In the genomic region with DNA sequence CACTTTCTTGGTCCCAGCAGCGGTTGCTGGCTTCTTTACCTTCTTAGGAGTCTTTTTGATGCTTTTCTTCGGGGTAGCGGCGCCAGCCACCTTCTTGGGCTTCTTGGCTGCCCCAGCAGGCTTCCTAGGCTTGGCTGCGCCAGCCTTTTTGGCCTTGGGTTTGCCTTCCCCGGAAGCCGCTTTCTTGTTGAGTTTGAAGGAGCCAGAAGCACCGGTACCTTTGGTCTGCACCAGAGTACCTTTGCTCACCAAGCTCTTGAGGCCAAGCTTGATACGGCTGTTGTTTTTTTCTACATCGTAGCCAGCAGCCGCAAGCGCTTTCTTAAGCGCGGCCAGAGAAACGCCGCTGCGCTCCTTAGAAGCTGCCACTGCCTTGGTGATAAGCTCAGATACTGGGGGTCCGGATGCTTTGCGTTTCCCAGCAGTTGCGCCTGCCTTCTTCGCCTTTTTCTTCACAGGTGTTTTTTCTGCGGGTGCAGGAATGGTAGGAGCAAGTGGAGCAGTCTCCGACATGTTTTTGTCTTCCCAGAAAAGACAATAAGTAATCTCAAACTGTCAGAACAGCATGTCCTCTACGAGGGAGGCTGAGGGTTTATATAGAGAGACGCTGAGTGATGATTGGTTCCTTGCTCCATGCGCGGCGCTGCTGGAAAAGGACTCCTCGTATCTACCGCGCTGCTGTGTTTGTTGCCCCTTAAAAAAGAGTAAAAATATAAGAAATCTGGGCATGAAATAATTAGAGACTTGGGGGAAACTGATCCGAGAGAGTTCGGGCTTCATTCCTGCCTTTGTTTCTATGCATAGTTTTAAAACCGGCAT, we compare ENCODE assay signal across 2 cellular contexts.
A peak's percentile ranks its signal among the peaks of the same experiment; 100 is the strongest.
TF ChIP-seq lines count a peak whose summit lies in the region.

No MANE protein-coding gene starts in this region.

TF ChIP-seq in HEK293, 187 proteins besides CTCF, POLR2A, EP300 and RAD21 (continued from another document and continues in another):
- TF ChIP-seq ZNF549 (tag by site-specific recombination; IDR thresholded peaks at IDR 0.05) (no peak), ZNF514 (tag by site-specific recombination; IDR thresholded peaks at IDR 0.05) (no peak), ZNF335 (tag by site-specific recombination; conservative IDR thresholded peaks at IDR 0.05) (peak; percentile 85), ELK4 (IDR thresholded peaks at IDR 0.05; ENCODE audit: borderline replicate concordance, low read depth, low read length) (no peak), ZNF221 (tag by site-specific recombination; IDR thresholded peaks at IDR 0.05; ENCODE audit: borderline replicate concordance) (no peak), ZFP3 (tag by site-specific recombination; IDR thresholded peaks at IDR 0.05; ENCODE audit: low read depth) (no peak), ZNF660 (tag by site-specific recombination; IDR thresholded peaks at IDR 0.05) (0 out of 2 replicates have a peak, but pooled peaks have one; percentile 39), WT1 (tag by site-specific recombination; IDR thresholded peaks at IDR 0.05) (no peak), ZNF266 (tag by site-specific recombination; IDR thresholded peaks at IDR 0.05; ENCODE audit: low read depth) (no peak), ZNF341 (tag by site-specific recombination; IDR thresholded peaks at IDR 0.05; ENCODE audit: low read depth) (peak; percentile 47; the same call in 1 of the 2 replicates), ZBTB44 (tag by site-specific recombination; IDR thresholded peaks at IDR 0.05) (no peak), GLIS2 (tag by site-specific recombination; IDR thresholded peaks at IDR 0.05) (peak; percentile 51; the same call in 1 of the 2 replicates), GLI2 (tag by site-specific recombination; IDR thresholded peaks at IDR 0.05; ENCODE audit: borderline replicate concordance, low read depth) (no peak)
- TF ChIP-seq, protein P1, sequence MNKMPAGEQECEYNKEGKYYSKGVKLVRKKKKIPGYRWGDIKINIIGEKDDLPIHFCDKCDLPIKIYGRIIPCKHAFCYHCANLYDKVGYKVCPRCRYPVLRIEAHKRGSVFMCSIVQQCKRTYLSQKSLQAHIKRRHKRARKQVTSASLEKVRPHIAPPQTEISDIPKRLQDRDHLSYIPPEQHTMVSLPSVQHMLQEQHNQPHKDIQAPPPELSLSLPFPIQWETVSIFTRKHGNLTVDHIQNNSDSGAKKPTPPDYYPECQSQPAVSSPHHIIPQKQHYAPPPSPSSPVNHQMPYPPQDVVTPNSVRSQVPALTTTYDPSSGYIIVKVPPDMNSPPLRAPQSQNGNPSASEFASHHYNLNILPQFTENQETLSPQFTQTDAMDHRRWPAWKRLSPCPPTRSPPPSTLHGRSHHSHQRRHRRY (tag by site-specific recombination; IDR thresholded peaks at IDR 0.05): no peak
- TF ChIP-seq, protein P2, sequence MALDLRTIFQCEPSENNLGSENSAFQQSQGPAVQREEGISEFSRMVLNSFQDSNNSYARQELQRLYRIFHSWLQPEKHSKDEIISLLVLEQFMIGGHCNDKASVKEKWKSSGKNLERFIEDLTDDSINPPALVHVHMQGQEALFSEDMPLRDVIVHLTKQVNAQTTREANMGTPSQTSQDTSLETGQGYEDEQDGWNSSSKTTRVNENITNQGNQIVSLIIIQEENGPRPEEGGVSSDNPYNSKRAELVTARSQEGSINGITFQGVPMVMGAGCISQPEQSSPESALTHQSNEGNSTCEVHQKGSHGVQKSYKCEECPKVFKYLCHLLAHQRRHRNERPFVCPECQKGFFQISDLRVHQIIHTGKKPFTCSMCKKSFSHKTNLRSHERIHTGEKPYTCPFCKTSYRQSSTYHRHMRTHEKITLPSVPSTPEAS (tag by site-specific recombination; IDR thresholded peaks at IDR 0.05): no peak

TF ChIP-seq in HepG2, 621 proteins besides CTCF, POLR2A, EP300 and RAD21 (continued from another document and continues in another):
- TF ChIP-seq, protein P3, sequence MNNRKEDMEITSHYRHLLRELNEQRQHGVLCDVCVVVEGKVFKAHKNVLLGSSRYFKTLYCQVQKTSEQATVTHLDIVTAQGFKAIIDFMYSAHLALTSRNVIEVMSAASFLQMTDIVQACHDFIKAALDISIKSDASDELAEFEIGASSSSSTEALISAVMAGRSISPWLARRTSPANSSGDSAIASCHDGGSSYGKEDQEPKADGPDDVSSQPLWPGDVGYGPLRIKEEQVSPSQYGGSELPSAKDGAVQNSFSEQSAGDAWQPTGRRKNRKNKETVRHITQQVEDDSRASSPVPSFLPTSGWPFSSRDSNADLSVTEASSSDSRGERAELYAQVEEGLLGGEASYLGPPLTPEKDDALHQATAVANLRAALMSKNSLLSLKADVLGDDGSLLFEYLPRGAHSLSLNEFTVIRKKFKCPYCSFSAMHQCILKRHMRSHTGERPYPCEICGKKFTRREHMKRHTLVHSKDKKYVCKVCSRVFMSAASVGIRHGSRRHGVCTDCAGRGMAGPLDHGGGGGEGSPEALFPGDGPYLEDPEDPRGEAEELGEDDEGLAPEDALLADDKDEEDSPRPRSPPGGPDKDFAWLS (CRISPR knock-in tag; IDR thresholded peaks at IDR 0.05; ENCODE audit: borderline replicate concordance): no peak
- TF ChIP-seq NCOA1 (CRISPR knock-in tag; IDR thresholded peaks at IDR 0.05): no peak
- TF ChIP-seq ZBTB40 (IDR thresholded peaks at IDR 0.05): no peak
- TF ChIP-seq ZBTB40 (CRISPR knock-in tag; IDR thresholded peaks at IDR 0.05): peak; percentile 51; the same call in 1 of the 2 replicates
- peak; percentile 49 for TF ChIP-seq NFYC (CRISPR knock-in tag; IDR thresholded peaks at IDR 0.05)
- 0 out of 2 replicates have a peak, but pooled peaks have one; percentile 8 for TF ChIP-seq BCL6 (CRISPR knock-in tag; IDR thresholded peaks at IDR 0.05)
- TF ChIP-seq, protein P4, sequence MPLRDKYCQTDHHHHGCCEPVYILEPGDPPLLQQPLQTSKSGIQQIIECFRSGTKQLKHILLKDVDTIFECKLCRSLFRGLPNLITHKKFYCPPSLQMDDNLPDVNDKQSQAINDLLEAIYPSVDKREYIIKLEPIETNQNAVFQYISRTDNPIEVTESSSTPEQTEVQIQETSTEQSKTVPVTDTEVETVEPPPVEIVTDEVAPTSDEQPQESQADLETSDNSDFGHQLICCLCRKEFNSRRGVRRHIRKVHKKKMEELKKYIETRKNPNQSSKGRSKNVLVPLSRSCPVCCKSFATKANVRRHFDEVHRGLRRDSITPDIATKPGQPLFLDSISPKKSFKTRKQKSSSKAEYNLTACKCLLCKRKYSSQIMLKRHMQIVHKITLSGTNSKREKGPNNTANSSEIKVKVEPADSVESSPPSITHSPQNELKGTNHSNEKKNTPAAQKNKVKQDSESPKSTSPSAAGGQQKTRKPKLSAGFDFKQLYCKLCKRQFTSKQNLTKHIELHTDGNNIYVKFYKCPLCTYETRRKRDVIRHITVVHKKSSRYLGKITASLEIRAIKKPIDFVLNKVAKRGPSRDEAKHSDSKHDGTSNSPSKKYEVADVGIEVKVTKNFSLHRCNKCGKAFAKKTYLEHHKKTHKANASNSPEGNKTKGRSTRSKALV (CRISPR knock-in tag; IDR thresholded peaks at IDR 0.05): peak; percentile 81
- peak; percentile 52 for TF ChIP-seq RBM39 (IDR thresholded peaks at IDR 0.05; ENCODE audit: low read depth, low read length, poor library complexity, severe bottlenecking)
- TF ChIP-seq ZNF343 (CRISPR knock-in tag; IDR thresholded peaks at IDR 0.05): 0 out of 2 replicates have a peak, but pooled peaks have one; percentile 30
- 0 out of 2 replicates have a peak, but pooled peaks have one; percentile 32 for TF ChIP-seq SP4 (CRISPR knock-in tag; IDR thresholded peaks at IDR 0.05)
- TF ChIP-seq EZH2 (conservative IDR thresholded peaks at IDR 0.05; ENCODE audit: low read depth, low read length): peak; percentile 73; the same call in 1 of the 2 replicates
- peak; percentile 41; the same call in 1 of the 2 replicates for TF ChIP-seq DRAP1 (CRISPR knock-in tag; IDR thresholded peaks at IDR 0.05)
- TF ChIP-seq ZNF33A (CRISPR knock-in tag; IDR thresholded peaks at IDR 0.05; ENCODE audit: borderline replicate concordance): no peak
- peak; percentile 39; the same call in 1 of the 2 replicates for TF ChIP-seq SALL1 (CRISPR knock-in tag; IDR thresholded peaks at IDR 0.05)
- TF ChIP-seq ZNF296 (CRISPR knock-in tag; conservative IDR thresholded peaks at IDR 0.05): no peak
- peak; percentile 68; the same call in 1 of the 2 replicates for TF ChIP-seq ZNF891 (CRISPR knock-in tag; IDR thresholded peaks at IDR 0.05)
- TF ChIP-seq ZNF512B (CRISPR knock-in tag; IDR thresholded peaks at IDR 0.05; ENCODE audit: borderline replicate concordance): peak; percentile 44; the same call in 1 of the 2 replicates
- no peak for TF ChIP-seq FLYWCH1 (CRISPR knock-in tag; IDR thresholded peaks at IDR 0.05)
- TF ChIP-seq ZNF605 (CRISPR knock-in tag; IDR thresholded peaks at IDR 0.05): no peak
- no peak for TF ChIP-seq RARG (CRISPR knock-in tag; IDR thresholded peaks at IDR 0.05; ENCODE audit: low read depth)
- peak; percentile 16; the same call in 1 of the 2 replicates for TF ChIP-seq MED1 (CRISPR knock-in tag; IDR thresholded peaks at IDR 0.05)
- no peak for TF ChIP-seq CBX2 (IDR thresholded peaks at IDR 0.05; ENCODE audit: low read depth, low read length)
- TF ChIP-seq CBX2 (CRISPR knock-in tag; IDR thresholded peaks at IDR 0.05; ENCODE audit: low read depth): 0 out of 2 replicates have a peak, but pooled peaks have one; percentile 13
- peak; percentile 24 for TF ChIP-seq XRCC5 (optimal IDR thresholded peaks at IDR 0.05; ENCODE audit: low read length)
- TF ChIP-seq CREM (IDR thresholded peaks at IDR 0.05): no peak
- no peak for TF ChIP-seq CREM (CRISPR knock-in tag; IDR thresholded peaks at IDR 0.05)
- TF ChIP-seq, protein P5, sequence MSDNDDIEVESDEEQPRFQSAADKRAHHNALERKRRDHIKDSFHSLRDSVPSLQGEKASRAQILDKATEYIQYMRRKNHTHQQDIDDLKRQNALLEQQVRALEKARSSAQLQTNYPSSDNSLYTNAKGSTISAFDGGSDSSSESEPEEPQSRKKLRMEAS (IDR thresholded peaks at IDR 0.05): peak; percentile 23; the same call in 1 of the 2 replicates
